8 cellular contexts compared by ENCODE assay signal in the genomic region with DNA sequence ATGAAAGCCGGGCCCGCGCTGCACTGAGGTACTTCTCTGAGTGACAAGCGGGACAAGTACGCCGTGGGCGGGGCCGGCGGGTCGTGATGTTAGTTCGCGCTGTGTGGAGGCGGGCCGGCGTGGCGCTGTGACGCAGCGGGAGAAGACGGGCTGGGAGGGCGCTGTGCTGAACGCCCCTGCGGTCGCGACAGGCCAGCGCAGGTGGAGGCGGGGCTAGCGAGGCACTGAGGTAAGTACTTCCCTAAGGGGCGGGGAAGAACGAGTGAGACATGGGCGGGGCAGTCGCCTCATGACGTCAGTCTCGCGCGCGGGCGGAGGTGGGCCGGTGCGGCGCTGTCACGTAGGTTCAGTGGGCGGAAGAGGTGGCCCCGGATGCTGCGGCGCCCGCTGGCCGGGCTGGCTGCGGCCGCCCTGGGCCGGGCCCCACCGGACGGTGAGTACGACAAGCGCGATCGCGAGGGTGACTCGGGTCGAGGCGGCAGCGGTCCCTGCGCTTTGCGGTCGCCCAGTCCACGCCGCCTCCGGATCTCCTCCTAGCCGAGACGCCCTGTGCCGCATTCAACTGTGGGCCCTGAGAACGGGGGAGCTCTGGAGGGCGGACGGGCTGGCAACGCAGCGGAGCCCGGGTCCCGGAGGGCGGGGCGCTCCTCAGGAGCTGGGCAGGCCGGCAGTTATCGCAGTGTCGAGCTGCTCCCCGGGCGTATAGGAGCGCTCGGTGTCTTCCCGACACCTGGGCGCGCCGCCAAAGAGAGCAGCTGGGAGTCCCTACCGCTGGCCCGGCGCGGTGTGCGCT. TPM values are rescaled to one million over a fixed set of nuclear protein-coding genes. Genes with fewer than 3 reads are reported as not detected.
A peak's percentile ranks its signal among the peaks of the same experiment; 100 is the strongest.
DNase-seq lines count a peak whose midpoint lies in the region; ATAC-seq and TF ChIP-seq lines count a peak whose summit lies in the region.

A gene with protein sequence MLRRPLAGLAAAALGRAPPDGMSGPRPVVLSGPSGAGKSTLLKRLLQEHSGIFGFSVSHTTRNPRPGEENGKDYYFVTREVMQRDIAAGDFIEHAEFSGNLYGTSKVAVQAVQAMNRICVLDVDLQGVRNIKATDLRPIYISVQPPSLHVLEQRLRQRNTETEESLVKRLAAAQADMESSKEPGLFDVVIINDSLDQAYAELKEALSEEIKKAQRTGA (plus strand): TSS at position 349 of the 793 bp plus-strand sequence. CDS start 24 bp downstream, at position 373.

- TF ChIP-seq POLR2A in Raji (IDR thresholded peaks at IDR 0.05; ENCODE audit: insufficient read depth, low read depth, low read length): peak; percentile 83

- peak within 1 kb of the TSS; percentile 98 for H3K4me3 Mint-ChIP-seq in natural killer cell

- H3K79me2 ChIP-seq in Loucy (ENCODE audit: insufficient read depth, low read length): peaks cover 49% of the 10 kb centered on the region

- peak within 1 kb of the TSS; percentile 93 for H3K9ac ChIP-seq in Loucy (ENCODE audit: low read depth, low read length, poor library complexity, severe bottlenecking)

- H3K4me1 Mint-ChIP-seq in natural killer cell: peaks cover 22 to 51% of the 10 kb centered on the region in 2 donors

- no peaks in the 10 kb centered on the region for H3K27me3 Mint-ChIP-seq in natural killer cell (ENCODE audit: low read depth in 2 of 2)

- H3K27me3 ChIP-seq in H7 (ENCODE audit: control insufficient read depth, insufficient read depth, low read length) (peaks cover 10% of the 10 kb centered on the region; the same call in 1 of the 2 replicates), Loucy (ENCODE audit: insufficient read depth, low read length, poor library complexity, severe bottlenecking) (no peaks in the 10 kb centered on the region)

- peak within 1 kb of the TSS; percentile 95 to 96 for H3K27ac Mint-ChIP-seq in natural killer cell

- no peaks in the 10 kb centered on the region for H3K9me2 ChIP-seq in Loucy (replicated peaks; ENCODE audit: low read depth, low read length)

- peak within 1 kb of the TSS; percentile 70 for H2AFZ ChIP-seq in Loucy (ENCODE audit: low read length)

- peak within 1 kb of the TSS; percentile 95 for H3K4me2 ChIP-seq in Loucy (ENCODE audit: low read depth, low read length, poor library complexity, severe bottlenecking)

- intact Hi-C loops in natural killer cell (cut with micrococcal nuclease): loop anchor here (1.0 kb wide), 2 partner anchors 25 to 31 kb away; partner anchors contain the start of genes IBA57 and MRPL55

- peaks cover 48% of the 10 kb centered on the region for H4K20me1 ChIP-seq in Loucy (ENCODE audit: insufficient read depth, low read length, poor library complexity, severe bottlenecking)

- peak within 1 kb of the TSS; percentile 99 for H3K4me3 ChIP-seq in H7 (ENCODE audit: insufficient read depth, low read depth, low read length)
- peak within 1 kb of the TSS; percentile 99 for H3K4me3 ChIP-seq in Loucy (ENCODE audit: low read length, poor library complexity, severe bottlenecking)

- TF ChIP-seq CTCF in Loucy (conservative IDR thresholded peaks at IDR 0.05; ENCODE audit: low read length) (no peak), natural killer cell (IDR thresholded peaks at IDR 0.05) (no peak)

- H3K36me3 ChIP-seq in H7 (replicated peaks; ENCODE audit: control insufficient read depth, insufficient read depth, low read length) (no peaks in the 10 kb centered on the region), Loucy (ENCODE audit: insufficient read depth, low read length) (no peaks in the 10 kb centered on the region)

- H3K9me3 Mint-ChIP-seq in natural killer cell: no peaks in the 10 kb centered on the region

- peaks cover 35% of the 10 kb centered on the region for H3K4me1 ChIP-seq in Loucy (ENCODE audit: insufficient read depth, low read length, poor library complexity, severe bottlenecking)

- no peaks in the 10 kb centered on the region for H3K9me3 ChIP-seq in Loucy (ENCODE audit: insufficient read depth, low read depth, low read length)

- H3K36me3 Mint-ChIP-seq in natural killer cell: no peaks in the 10 kb centered on the region

- DNase-seq in ELR (ENCODE audit: low read depth): peak; percentile 100
- peak; percentile 99 for DNase-seq in H7
- peak; percentile 100 for DNase-seq in activated T-helper 9 cell treated with anti-CD3 and anti-CD28 coated beads, Interleukin-2, amount 50 U/mL, for 16 hours (ENCODE audit: low read depth)
- DNase-seq in fibroblast of peridontal ligament (ENCODE audit: extremely low read depth): peak; percentile 98
- DNase-seq in natural killer cell: peak; percentile 100
- DNase-seq in stimulated activated naive CD4-positive, alpha-beta T cell treated with Interleukin-2 at 50 U/mL for 16 hours (lab: John Stamatoyannopoulos, UW): peak; percentile 100

- peak; percentile 83 to 95 (median 86) for ATAC-seq in natural killer cell

- no peaks in the 10 kb centered on the region for H3F3A ChIP-seq in Loucy (ENCODE audit: low read depth)

RNA-seq across cellular contexts. Expression of the gene that starts here (rescaled TPM):
- 216 and 224 TPM in 2 replicates for total RNA-seq in H7 (2014; rRNA removed; shearing (Covaris generic))
- total RNA-seq in natural killer cell: 100 to 1,000 TPM; 292 to 313 (median 308) TPM

Comparison
In these comparisons a context has a peak if more than half of its experiments do, and no peak if none do; other contexts are left out.
1. Peak in every context shown above with its lines: DNase-seq, ATAC-seq and H3K4me3 ChIP-seq.